In genomic region chr2:69959425-69959824, GRCh38 we compare ENCODE assay signal across 31 cellular contexts. TPM values are rescaled to one million over a fixed set of nuclear protein-coding genes. Genes with fewer than 3 reads are reported as not detected.
"Had no signal": no experiment of that assay in that cellular context is flagged by ENCODE, and none has a peak within 500 bp of the region (broad histone marks: within the 10 kb centered on the region; RNA-seq: fewer than 3 reads in every experiment).

No MANE protein-coding gene starts in this region.

- H3K4me3 ChIP-seq: adrenal gland, body of pancreas, breast epithelium, K562, Peyer's patch had no signal

- H3K4me3 Mint-ChIP-seq: activated CD4-positive, alpha-beta T cell treated with anti-CD3 and anti-CD28 coated beads, Interleukin-2, amount 10 ng/mL, durations not matched to agents 24 days and 14 days; activated CD8-positive, alpha-beta T cell treated with anti-CD3 and anti-CD28 coated beads for 36 hours; activated naive CD4-positive, alpha-beta T cell treated with anti-CD3 and anti-CD28 coated beads, Interleukin-2, amount 50 U/mL, for 24 hours; activated T-helper 1 cell treated with anti-CD3 and anti-CD28 coated beads, Interleukin-12 subunit alpha, Interleukin-12 subunit beta, Interleukin-2, Interleukin-4 antibody, amounts not matched to agents 30 ng/mL and 10 ng/mL and 1 ng/mL, durations not matched to agents 14 hours and 24 hours and 36 hours had no signal

- H3K4me1 ChIP-seq: adrenal gland, breast epithelium had no signal

- H3K9me3 Mint-ChIP-seq: activated CD4-positive, alpha-beta T cell treated with anti-CD3 and anti-CD28 coated beads, Interleukin-2, amount 10 ng/mL, durations not matched to agents 24 days and 14 days; activated CD8-positive, alpha-beta T cell treated with anti-CD3 and anti-CD28 coated beads for 36 hours; activated naive CD4-positive, alpha-beta T cell treated with anti-CD3 and anti-CD28 coated beads, Interleukin-2, amount 50 U/mL, for 24 hours; activated T-helper 1 cell treated with anti-CD3 and anti-CD28 coated beads, Interleukin-12 subunit alpha, Interleukin-12 subunit beta, Interleukin-2, Interleukin-4 antibody, amounts not matched to agents 30 ng/mL and 10 ng/mL and 1 ng/mL, durations not matched to agents 14 hours and 24 hours and 36 hours had no signal

- H3K27me3 Mint-ChIP-seq: activated CD8-positive, alpha-beta T cell treated with anti-CD3 and anti-CD28 coated beads for 36 hours; activated naive CD4-positive, alpha-beta T cell treated with anti-CD3 and anti-CD28 coated beads, Interleukin-2, amount 50 U/mL, for 24 hours had no signal

- H3K27ac Mint-ChIP-seq: activated CD4-positive, alpha-beta T cell treated with anti-CD3 and anti-CD28 coated beads, Interleukin-2, amount 10 ng/mL, durations not matched to agents 24 days and 14 days; activated CD8-positive, alpha-beta T cell treated with anti-CD3 and anti-CD28 coated beads for 36 hours; activated naive CD4-positive, alpha-beta T cell treated with anti-CD3 and anti-CD28 coated beads, Interleukin-2, amount 50 U/mL, for 24 hours; activated T-helper 1 cell treated with anti-CD3 and anti-CD28 coated beads, Interleukin-12 subunit alpha, Interleukin-12 subunit beta, Interleukin-2, Interleukin-4 antibody, amounts not matched to agents 30 ng/mL and 10 ng/mL and 1 ng/mL, durations not matched to agents 14 hours and 24 hours and 36 hours had no signal

- H3K36me3 Mint-ChIP-seq: activated naive CD4-positive, alpha-beta T cell treated with anti-CD3 and anti-CD28 coated beads, Interleukin-2, amount 50 U/mL, for 24 hours had no signal

- DNase-seq: activated CD4-positive, alpha-beta T cell treated with anti-CD3 and anti-CD28 coated beads, Interleukin-2, amount 10 ng/mL, durations not matched to agents 24 days and 14 days; activated CD4-positive, alpha-beta T cell treated with anti-CD3 and anti-CD28 coated beads, Interleukin-2, amount 50 U/mL, for 4 hours; activated CD8-positive, alpha-beta T cell treated with anti-CD3 and anti-CD28 coated beads for 36 hours; activated gamma-delta T cell; activated naive CD4-positive, alpha-beta T cell treated with Interleukin-2 at 50 U/mL for 16 hours; activated T-cell treated with anti-CD3 and anti-CD28 coated beads, Interleukin-2, amount 50 U/mL, for 1 hour; body of pancreas; caudate nucleus; cerebellar nuclear complex; NCI-H1092 treated with DMSO at 0.1 percent for 48 hours; NCI-H1417; NCI-H146; NCI-H187; NCI-H2029 treated with DMSO at 0.1 percent for 48 hours; NCI-H2107; NCI-H2171; NCI-H510A; NCI-H526; NCI-H748 treated with DMSO at 0.1 percent for 48 hours; NK-92 treated with Interleukin-12 subunit alpha and Interleukin-12 subunit beta, amount 100 ng/mL, for 24 hours; PC-3; Peyer's patch; RPMI8226; SIG-M5; SW 1271; T-helper 1 cell had no signal

- H3K27me3 ChIP-seq: adrenal gland, body of pancreas, breast epithelium, Peyer's patch had no signal

- H3K9me3 ChIP-seq: adrenal gland, body of pancreas, breast epithelium, Peyer's patch had no signal

- H3K27ac ChIP-seq: adrenal gland, body of pancreas, breast epithelium, Peyer's patch had no signal

- ATAC-seq: activated CD8-positive, alpha-beta T cell treated with anti-CD3 and anti-CD28 coated beads for 36 hours; body of pancreas; K562; PC-3 had no signal

- H3K36me3 ChIP-seq: adrenal gland, breast epithelium, Peyer's patch had no signal

RNA-seq across cellular contexts. Expression of gene ASPRV1, which starts 2.0 kb away (rescaled TPM):
- total RNA-seq: PC-3 had no signal
